Comparison of ENCODE assay signal across 1 cellular context in the genomic region with DNA sequence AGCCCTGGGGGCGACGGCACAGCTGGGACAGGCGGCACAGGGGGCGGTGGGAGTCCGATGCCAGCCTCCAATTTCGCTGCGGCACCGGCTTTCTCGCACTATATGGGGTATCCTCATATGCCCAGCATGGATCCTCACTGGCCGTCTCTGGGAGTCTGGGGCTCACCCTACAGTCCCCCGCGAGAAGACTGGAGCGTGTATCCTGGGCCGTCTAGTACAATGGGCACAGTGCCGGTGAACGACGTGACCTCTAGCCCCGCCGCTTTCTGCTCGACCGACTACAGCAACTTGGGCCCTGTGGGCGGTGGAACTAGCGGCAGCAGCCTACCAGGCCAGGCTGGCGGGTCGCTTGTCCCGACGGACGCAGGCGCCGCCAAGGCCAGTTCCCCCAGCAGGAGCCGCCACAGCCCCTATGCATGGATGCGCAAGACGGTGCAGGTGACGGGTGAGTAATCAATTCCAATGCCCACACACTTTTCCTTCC.
TF ChIP-seq lines count a peak whose summit lies in the region.

No MANE protein-coding gene starts in this region.

TF ChIP-seq in GM23338, 12 proteins besides CTCF, POLR2A, EP300 and RAD21:
- TF ChIP-seq, protein P1, sequence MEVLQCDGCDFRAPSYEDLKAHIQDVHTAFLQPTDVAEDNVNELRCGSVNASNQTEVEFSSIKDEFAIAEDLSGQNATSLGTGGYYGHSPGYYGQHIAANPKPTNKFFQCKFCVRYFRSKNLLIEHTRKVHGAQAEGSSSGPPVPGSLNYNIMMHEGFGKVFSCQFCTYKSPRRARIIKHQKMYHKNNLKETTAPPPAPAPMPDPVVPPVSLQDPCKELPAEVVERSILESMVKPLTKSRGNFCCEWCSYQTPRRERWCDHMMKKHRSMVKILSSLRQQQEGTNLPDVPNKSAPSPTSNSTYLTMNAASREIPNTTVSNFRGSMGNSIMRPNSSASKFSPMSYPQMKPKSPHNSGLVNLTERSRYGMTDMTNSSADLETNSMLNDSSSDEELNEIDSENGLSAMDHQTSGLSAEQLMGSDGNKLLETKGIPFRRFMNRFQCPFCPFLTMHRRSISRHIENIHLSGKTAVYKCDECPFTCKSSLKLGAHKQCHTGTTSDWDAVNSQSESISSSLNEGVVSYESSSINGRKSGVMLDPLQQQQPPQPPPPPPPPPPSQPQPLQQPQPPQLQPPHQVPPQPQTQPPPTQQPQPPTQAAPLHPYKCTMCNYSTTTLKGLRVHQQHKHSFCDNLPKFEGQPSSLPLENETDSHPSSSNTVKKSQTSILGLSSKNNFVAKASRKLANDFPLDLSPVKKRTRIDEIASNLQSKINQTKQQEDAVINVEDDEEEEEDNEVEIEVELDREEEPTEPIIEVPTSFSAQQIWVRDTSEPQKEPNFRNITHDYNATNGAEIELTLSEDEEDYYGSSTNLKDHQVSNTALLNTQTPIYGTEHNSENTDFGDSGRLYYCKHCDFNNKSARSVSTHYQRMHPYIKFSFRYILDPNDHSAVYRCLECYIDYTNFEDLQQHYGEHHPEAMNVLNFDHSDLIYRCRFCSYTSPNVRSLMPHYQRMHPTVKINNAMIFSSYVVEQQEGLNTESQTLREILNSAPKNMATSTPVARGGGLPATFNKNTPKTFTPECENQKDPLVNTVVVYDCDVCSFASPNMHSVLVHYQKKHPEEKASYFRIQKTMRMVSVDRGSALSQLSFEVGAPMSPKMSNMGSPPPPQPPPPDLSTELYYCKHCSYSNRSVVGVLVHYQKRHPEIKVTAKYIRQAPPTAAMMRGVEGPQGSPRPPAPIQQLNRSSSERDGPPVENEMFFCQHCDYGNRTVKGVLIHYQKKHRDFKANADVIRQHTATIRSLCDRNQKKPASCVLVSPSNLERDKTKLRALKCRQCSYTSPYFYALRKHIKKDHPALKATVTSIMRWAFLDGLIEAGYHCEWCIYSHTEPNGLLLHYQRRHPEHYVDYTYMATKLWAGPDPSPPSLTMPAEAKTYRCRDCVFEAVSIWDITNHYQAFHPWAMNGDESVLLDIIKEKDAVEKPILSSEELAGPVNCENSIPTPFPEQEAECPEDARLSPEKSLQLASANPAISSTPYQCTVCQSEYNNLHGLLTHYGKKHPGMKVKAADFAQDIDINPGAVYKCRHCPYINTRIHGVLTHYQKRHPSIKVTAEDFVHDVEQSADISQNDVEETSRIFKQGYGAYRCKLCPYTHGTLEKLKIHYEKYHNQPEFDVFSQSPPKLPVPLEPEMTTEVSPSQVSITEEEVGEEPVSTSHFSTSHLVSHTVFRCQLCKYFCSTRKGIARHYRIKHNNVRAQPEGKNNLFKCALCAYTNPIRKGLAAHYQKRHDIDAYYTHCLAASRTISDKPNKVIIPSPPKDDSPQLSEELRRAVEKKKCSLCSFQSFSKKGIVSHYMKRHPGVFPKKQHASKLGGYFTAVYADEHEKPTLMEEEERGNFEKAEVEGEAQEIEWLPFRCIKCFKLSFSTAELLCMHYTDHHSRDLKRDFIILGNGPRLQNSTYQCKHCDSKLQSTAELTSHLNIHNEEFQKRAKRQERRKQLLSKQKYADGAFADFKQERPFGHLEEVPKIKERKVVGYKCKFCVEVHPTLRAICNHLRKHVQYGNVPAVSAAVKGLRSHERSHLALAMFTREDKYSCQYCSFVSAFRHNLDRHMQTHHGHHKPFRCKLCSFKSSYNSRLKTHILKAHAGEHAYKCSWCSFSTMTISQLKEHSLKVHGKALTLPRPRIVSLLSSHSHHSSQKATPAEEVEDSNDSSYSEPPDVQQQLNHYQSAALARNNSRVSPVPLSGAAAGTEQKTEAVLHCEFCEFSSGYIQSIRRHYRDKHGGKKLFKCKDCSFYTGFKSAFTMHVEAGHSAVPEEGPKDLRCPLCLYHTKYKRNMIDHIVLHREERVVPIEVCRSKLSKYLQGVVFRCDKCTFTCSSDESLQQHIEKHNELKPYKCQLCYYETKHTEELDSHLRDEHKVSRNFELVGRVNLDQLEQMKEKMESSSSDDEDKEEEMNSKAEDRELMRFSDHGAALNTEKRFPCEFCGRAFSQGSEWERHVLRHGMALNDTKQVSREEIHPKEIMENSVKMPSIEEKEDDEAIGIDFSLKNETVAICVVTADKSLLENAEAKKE (CRISPR knock-in tag; IDR thresholded peaks at IDR 0.05) = no peak
- TF ChIP-seq JUNB (IDR thresholded peaks at IDR 0.05; ENCODE audit: unreplicated experiment) = no peak
- TF ChIP-seq EZH2phosphoT487 (IDR thresholded peaks at IDR 0.05; ENCODE audit: unreplicated experiment) = no peak
- TF ChIP-seq, protein P2, sequence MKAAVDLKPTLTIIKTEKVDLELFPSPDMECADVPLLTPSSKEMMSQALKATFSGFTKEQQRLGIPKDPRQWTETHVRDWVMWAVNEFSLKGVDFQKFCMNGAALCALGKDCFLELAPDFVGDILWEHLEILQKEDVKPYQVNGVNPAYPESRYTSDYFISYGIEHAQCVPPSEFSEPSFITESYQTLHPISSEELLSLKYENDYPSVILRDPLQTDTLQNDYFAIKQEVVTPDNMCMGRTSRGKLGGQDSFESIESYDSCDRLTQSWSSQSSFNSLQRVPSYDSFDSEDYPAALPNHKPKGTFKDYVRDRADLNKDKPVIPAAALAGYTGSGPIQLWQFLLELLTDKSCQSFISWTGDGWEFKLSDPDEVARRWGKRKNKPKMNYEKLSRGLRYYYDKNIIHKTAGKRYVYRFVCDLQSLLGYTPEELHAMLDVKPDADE (IDR thresholded peaks at IDR 0.05) = no peak
- no peak for TF ChIP-seq EZH2 (IDR thresholded peaks at IDR 0.05; ENCODE audit: low read depth, unreplicated experiment)
- no peak for TF ChIP-seq ZNF114 (CRISPR knock-in tag; IDR thresholded peaks at IDR 0.05)
- no peak for TF ChIP-seq POLR2AphosphoS5 (IDR thresholded peaks at IDR 0.05; ENCODE audit: low read depth)
- TF ChIP-seq STAT1 (IDR thresholded peaks at IDR 0.05; ENCODE audit: unreplicated experiment) = no peak
- TF ChIP-seq, protein P3, sequence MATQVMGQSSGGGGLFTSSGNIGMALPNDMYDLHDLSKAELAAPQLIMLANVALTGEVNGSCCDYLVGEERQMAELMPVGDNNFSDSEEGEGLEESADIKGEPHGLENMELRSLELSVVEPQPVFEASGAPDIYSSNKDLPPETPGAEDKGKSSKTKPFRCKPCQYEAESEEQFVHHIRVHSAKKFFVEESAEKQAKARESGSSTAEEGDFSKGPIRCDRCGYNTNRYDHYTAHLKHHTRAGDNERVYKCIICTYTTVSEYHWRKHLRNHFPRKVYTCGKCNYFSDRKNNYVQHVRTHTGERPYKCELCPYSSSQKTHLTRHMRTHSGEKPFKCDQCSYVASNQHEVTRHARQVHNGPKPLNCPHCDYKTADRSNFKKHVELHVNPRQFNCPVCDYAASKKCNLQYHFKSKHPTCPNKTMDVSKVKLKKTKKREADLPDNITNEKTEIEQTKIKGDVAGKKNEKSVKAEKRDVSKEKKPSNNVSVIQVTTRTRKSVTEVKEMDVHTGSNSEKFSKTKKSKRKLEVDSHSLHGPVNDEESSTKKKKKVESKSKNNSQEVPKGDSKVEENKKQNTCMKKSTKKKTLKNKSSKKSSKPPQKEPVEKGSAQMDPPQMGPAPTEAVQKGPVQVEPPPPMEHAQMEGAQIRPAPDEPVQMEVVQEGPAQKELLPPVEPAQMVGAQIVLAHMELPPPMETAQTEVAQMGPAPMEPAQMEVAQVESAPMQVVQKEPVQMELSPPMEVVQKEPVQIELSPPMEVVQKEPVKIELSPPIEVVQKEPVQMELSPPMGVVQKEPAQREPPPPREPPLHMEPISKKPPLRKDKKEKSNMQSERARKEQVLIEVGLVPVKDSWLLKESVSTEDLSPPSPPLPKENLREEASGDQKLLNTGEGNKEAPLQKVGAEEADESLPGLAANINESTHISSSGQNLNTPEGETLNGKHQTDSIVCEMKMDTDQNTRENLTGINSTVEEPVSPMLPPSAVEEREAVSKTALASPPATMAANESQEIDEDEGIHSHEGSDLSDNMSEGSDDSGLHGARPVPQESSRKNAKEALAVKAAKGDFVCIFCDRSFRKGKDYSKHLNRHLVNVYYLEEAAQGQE (IDR thresholded peaks at IDR 0.05; ENCODE audit: unreplicated experiment) = no peak
- TF ChIP-seq CREB1 (CRISPR knock-in tag; IDR thresholded peaks at IDR 0.05; ENCODE audit: low read depth) = no peak
- TF ChIP-seq ZNF331 (CRISPR knock-in tag; IDR thresholded peaks at IDR 0.05; ENCODE audit: low read depth) = no peak
- TF ChIP-seq NANOG (IDR thresholded peaks at IDR 0.05; ENCODE audit: borderline replicate concordance) = no peak
